Comparison of ENCODE assay signal across 21 cellular contexts in the genomic region with DNA sequence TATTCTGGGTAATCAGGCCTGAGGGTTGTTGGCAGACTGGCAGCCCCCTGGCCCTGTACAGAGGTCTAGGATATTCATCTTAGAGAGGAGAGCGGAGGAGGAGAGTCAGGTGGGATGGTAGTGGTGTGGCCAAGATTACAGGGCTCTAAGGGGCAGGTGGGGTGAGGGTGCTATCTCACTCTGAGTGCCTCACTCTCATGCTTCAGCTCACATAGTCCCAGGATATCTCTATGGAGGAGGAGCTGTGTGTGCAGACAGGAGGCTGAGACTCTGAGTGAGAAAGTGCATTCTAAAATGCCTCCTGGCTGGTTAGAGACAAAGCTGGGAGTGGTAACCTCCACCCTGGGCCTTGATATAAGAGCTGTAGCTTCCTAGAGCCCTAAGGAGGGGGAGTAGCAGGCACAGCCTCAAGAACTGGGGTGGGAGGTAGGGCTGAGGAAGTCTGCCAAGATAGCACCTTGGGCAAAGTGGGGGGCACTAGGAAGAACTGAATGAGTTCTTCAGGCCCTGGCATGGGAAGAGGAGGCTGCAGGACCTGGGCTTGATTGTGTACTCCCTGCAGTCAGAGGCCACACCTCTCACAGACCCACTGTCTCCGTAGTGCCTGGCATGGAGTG.
"Had no signal": no experiment of that assay in that cellular context is flagged by ENCODE, and none has a peak within 500 bp of the region (broad histone marks: within the 10 kb centered on the region; RNA-seq: fewer than 3 reads in every experiment).

No MANE protein-coding gene starts in this region.

- H3K27ac Mint-ChIP-seq: memory B cell; mesothelial cell of epicardium; natural killer cell; progenitor cell of endocrine pancreas; stimulated activated effector memory CD8-positive, alpha-beta T cell treated with anti-CD3 and anti-CD28 coated beads, Interleukin-12 subunit alpha, Interleukin-12 subunit beta, amount 100 ng/mL, for 72 hours; stimulated activated naive CD8-positive, alpha-beta T cell treated with anti-CD3 and anti-CD28 coated beads, Interleukin-15, Interleukin-2, amounts not matched to agents 100 ng/mL and 50 ng/mL, for 24 hours had no signal

- H3K36me3 Mint-ChIP-seq: memory B cell; mesothelial cell of epicardium; natural killer cell; stimulated activated effector memory CD8-positive, alpha-beta T cell treated with anti-CD3 and anti-CD28 coated beads, Interleukin-12 subunit alpha, Interleukin-12 subunit beta, amount 100 ng/mL, for 72 hours had no signal

- H3K9me3 ChIP-seq: colonic mucosa, heart right ventricle, lower lobe of right lung, ovary, right lobe of liver, thoracic aorta, transverse colon had no signal

- ATAC-seq: esophagus mucosa; left lobe of liver; lower lobe of right lung; natural killer cell; right lobe of liver; stimulated activated effector memory CD8-positive, alpha-beta T cell treated with anti-CD3 and anti-CD28 coated beads, Interleukin-12 subunit alpha, Interleukin-12 subunit beta, amount 100 ng/mL, for 72 hours had no signal

- H3K36me3 ChIP-seq: colonic mucosa, heart right ventricle, lower lobe of right lung, ovary, right lobe of liver, thoracic aorta, transverse colon had no signal

- H3K4me1 ChIP-seq: colonic mucosa, lower lobe of right lung, right lobe of liver, transverse colon had no signal

- H3K4me1 Mint-ChIP-seq: memory B cell; mesothelial cell of epicardium; natural killer cell; neural crest cell; stimulated activated effector memory CD8-positive, alpha-beta T cell treated with anti-CD3 and anti-CD28 coated beads, Interleukin-12 subunit alpha, Interleukin-12 subunit beta, amount 100 ng/mL, for 72 hours had no signal

- DNase-seq: colonic mucosa; effector memory CD4-positive, alpha-beta T cell; hypothalamus; lower lobe of right lung; natural killer cell; nucleus accumbens; ovary; right lobe of liver; stimulated activated CD4-positive, alpha-beta T cell treated with anti-CD3 and anti-CD28 coated beads, Interleukin-4, amount 100 ng/mL, for 1 hour; stimulated activated CD8-positive, alpha-beta memory T cell treated with anti-CD3 and anti-CD28 coated beads, Interleukin-4, amount 100 ng/mL, for 48 hours; transverse colon had no signal

- H3K9me3 Mint-ChIP-seq: memory B cell; mesothelial cell of epicardium; natural killer cell; neural crest cell; stimulated activated effector memory CD8-positive, alpha-beta T cell treated with anti-CD3 and anti-CD28 coated beads, Interleukin-12 subunit alpha, Interleukin-12 subunit beta, amount 100 ng/mL, for 72 hours; stimulated activated naive CD8-positive, alpha-beta T cell treated with anti-CD3 and anti-CD28 coated beads, Interleukin-15, Interleukin-2, amounts not matched to agents 100 ng/mL and 50 ng/mL, for 24 hours had no signal

- H3K27me3 ChIP-seq: colonic mucosa, heart right ventricle, ovary, right lobe of liver, transverse colon had no signal

- H3K27me3 Mint-ChIP-seq: stimulated activated naive CD8-positive, alpha-beta T cell treated with anti-CD3 and anti-CD28 coated beads, Interleukin-15, Interleukin-2, amounts not matched to agents 100 ng/mL and 50 ng/mL, for 24 hours had no signal

- H3K4me3 ChIP-seq: colonic mucosa, heart right ventricle, lower lobe of right lung, ovary, right lobe of liver, thoracic aorta, transverse colon had no signal

- H3K4me3 Mint-ChIP-seq: memory B cell; mesothelial cell of epicardium; natural killer cell; neural crest cell; stimulated activated effector memory CD8-positive, alpha-beta T cell treated with anti-CD3 and anti-CD28 coated beads, Interleukin-12 subunit alpha, Interleukin-12 subunit beta, amount 100 ng/mL, for 72 hours; stimulated activated naive CD8-positive, alpha-beta T cell treated with anti-CD3 and anti-CD28 coated beads, Interleukin-15, Interleukin-2, amounts not matched to agents 100 ng/mL and 50 ng/mL, for 24 hours had no signal

- H3K27ac ChIP-seq: colonic mucosa, lower lobe of right lung, ovary, right lobe of liver, thoracic aorta, transverse colon had no signal
